9 cellular contexts compared by ENCODE assay signal in genomic region chr15:41870689-41871081, GRCh38. TPM values are rescaled to one million over a fixed set of nuclear protein-coding genes. Genes with fewer than 3 reads are reported as not detected.
DNase-seq lines count a peak whose midpoint lies in the region; ATAC-seq and TF ChIP-seq lines count a peak whose summit lies in the region.
"Had no signal": no experiment of that assay in that cellular context is flagged by ENCODE, and none has a peak within 500 bp of the region (broad histone marks: within the 10 kb centered on the region; RNA-seq: fewer than 3 reads in every experiment).

No MANE protein-coding gene starts in this region.

- peaks cover 8 to 10% (median 9%) of the 10 kb centered on the region in 4 donors for H3K4me1 Mint-ChIP-seq in CD4-positive, alpha-beta memory T cell

- H3K27ac ChIP-seq in CD4-positive, alpha-beta memory T cell (ENCODE audit: low read depth, low read length) = no peak overlapping the region
- no peak overlapping the region for H3K27ac ChIP-seq in osteoblast (ENCODE audit: low read depth, low read length)

- CTCF ChIA-PET in CD4-positive, alpha-beta memory T cell (lab: Charles Lee; ENCODE audit: partially characterized antibody) = interaction anchor here (0.9 to 2.2 kb wide), 8 partner anchors 9 to 97 kb away, joined by 3 to 10 read pairs (median 5); partner anchors contain the start of gene MAPKBP1

- no peaks in the 10 kb centered on the region for H3K36me3 Mint-ChIP-seq in CD4-positive, alpha-beta memory T cell

- no peaks in the 10 kb centered on the region for H4K20me1 ChIP-seq in osteoblast (ENCODE audit: insufficient read depth, low read length)

- H3K27ac Mint-ChIP-seq in CD4-positive, alpha-beta memory T cell = peak overlapping the region; percentile 13 to 98 (median 96)

- H3K36me3 ChIP-seq in CD4-positive, alpha-beta memory T cell (ENCODE audit: insufficient read depth, low read length) = no peaks in the 10 kb centered on the region
- no peaks in the 10 kb centered on the region for H3K36me3 ChIP-seq in osteoblast (ENCODE audit: insufficient read depth, low read length)

- H3K4me3 ChIP-seq in CD4-positive, alpha-beta memory T cell (ENCODE audit: low read length in 2 of 2) = no peak overlapping the region
- no peak overlapping the region for H3K4me3 ChIP-seq in osteoblast (ENCODE audit: insufficient read depth, low read length)

- H2AFZ ChIP-seq in osteoblast (ENCODE audit: low read length) = no peak overlapping the region

- peak overlapping the region; percentile 29 for H3K4me2 ChIP-seq in osteoblast (ENCODE audit: insufficient read depth, low read length)

- peaks cover 11% of the 10 kb centered on the region for H3K4me1 ChIP-seq in CD4-positive, alpha-beta memory T cell (ENCODE audit: insufficient read depth, low read length)
- peaks cover 7% of the 10 kb centered on the region for H3K4me1 ChIP-seq in osteoblast (ENCODE audit: insufficient read depth, low read length)

- intact Hi-C loops in CD4-positive, alpha-beta memory T cell (cut with micrococcal nuclease) = loop anchor here (1.0 kb wide), 1 partner anchor 102 kb away; the partner anchor contains the start of gene EHD4

- no peaks in the 10 kb centered on the region for H3K27me3 Mint-ChIP-seq in CD4-positive, alpha-beta memory T cell

- H3K9me3 Mint-ChIP-seq in CD4-positive, alpha-beta memory T cell = peaks cover 0 to 2% (median 0%) of the 10 kb centered on the region in 8 donors

- POLR2A ChIA-PET in CD4-positive, alpha-beta memory T cell (lab: Charles Lee; ENCODE audit: partially characterized antibody) = interaction anchor here (0.5 to 1.6 kb wide), 5 partner anchors 12 to 132 kb away, joined by 3 to 6 read pairs (median 3); partner anchors contain the start of gene SPTBN5

- DNase-seq in CD4-positive, alpha-beta memory T cell = peak; percentile 67 to 79 (median 71)
- peak; percentile 29 for DNase-seq in T-helper 9 cell
- peak; percentile 79 for DNase-seq in amniotic epithelial cell (ENCODE audit: low read depth)
- peak; percentile 98 for DNase-seq in osteoblast (ENCODE audit: insufficient read length, low spot score, missing footprints)
- DNase-seq in NCI-H526 treated with DMSO at 0.1 percent for 48 hours (lab: John Stamatoyannopoulos, UW) = no peak
- DNase-seq: Caco-2 had no signal

- TF ChIP-seq CTCF in osteoblast (IDR thresholded peaks at IDR 0.05; ENCODE audit: extremely low read depth, low read depth, low read length) = no peak

- H3K9me3 ChIP-seq in CD4-positive, alpha-beta memory T cell (ENCODE audit: control insufficient read depth in 1 of 2, low read length in 2 of 2) = no peaks in the 10 kb centered on the region
- H3K9me3 ChIP-seq in osteoblast (ENCODE audit: low read depth, low read length) = no peaks in the 10 kb centered on the region
- H3K9me3 ChIP-seq: Caco-2 had no signal

- peak overlapping the region in 7 of 8 donors; percentile 12 to 82 (median 64) for H3K4me3 Mint-ChIP-seq in CD4-positive, alpha-beta memory T cell

- H3K79me2 ChIP-seq in osteoblast (ENCODE audit: insufficient read depth, low read length) = no peaks in the 10 kb centered on the region

- no peaks in the 10 kb centered on the region for H3K27me3 ChIP-seq in CD4-positive, alpha-beta memory T cell (ENCODE audit: insufficient read depth, low read length)
- H3K27me3 ChIP-seq in osteoblast (ENCODE audit: insufficient read depth, low read length) = peaks cover 4% of the 10 kb centered on the region

- ATAC-seq in GM18520 (IDR thresholded peaks at IDR 0.05; ENCODE audit: unreplicated experiment) (no peak), HG03354 (IDR thresholded peaks at IDR 0.05; ENCODE audit: poor library complexity, severe bottlenecking, unreplicated experiment) (no peak), HG02852 (IDR thresholded peaks at IDR 0.05; ENCODE audit: unreplicated experiment) (no peak)

RNA-seq across cellular contexts. Expression of gene SPTBN5, which starts 23.2 kb away (rescaled TPM):
- total RNA-seq in CD4-positive, alpha-beta memory T cell = 1 to 10 TPM; 2.4 to 2.7 TPM
- polyA plus RNA-seq in CD4-positive, alpha-beta memory T cell = under 1 TPM in 1 of 2 donors, not detected in 1; 0.03 TPM
- under 0.01 and 0.36 TPM in 2 replicates for total RNA-seq in osteoblast

RNA-seq across cellular contexts. Expression of gene PLA2G4B, which starts 32.0 kb away (rescaled TPM):
- 10 to 100 TPM; 64.5 to 64.9 TPM for total RNA-seq in CD4-positive, alpha-beta memory T cell
- polyA plus RNA-seq in CD4-positive, alpha-beta memory T cell = 1 to 10 TPM; 1.5 to 2.8 TPM
- total RNA-seq in osteoblast = 0.72 and 1.2 TPM in 2 replicates

RNA-seq across cellular contexts. Expression of gene JMJD7, which starts 42.8 kb away (rescaled TPM):
- 10 to 100 TPM; 75.0 to 78.5 TPM for total RNA-seq in CD4-positive, alpha-beta memory T cell
- 10 to 100 TPM; 18.7 to 28.0 TPM for polyA plus RNA-seq in CD4-positive, alpha-beta memory T cell
- total RNA-seq in osteoblast = 1.2 and 1.4 TPM in 2 replicates

Comparison
In these comparisons a context has a peak if more than half of its experiments do, and no peak if none do; other contexts are left out.
1. RNA of gene PLA2G4B, which starts 32.0 kb away (total RNA-seq): 64.5 to 64.9 TPM in CD4-positive, alpha-beta memory T cell; 0.72 to 1.2 TPM in osteoblast; every median in the first group is over 10 times any median in the second.
2. RNA of gene JMJD7, which starts 42.8 kb away (total RNA-seq): 75.0 to 78.5 TPM in CD4-positive, alpha-beta memory T cell; 1.2 to 1.4 TPM in osteoblast; every median in the first group is over 10 times any median in the second.